28 cellular contexts compared by ENCODE assay signal in genomic region chr3:43120937-43121336, GRCh38.
"Had no signal": no experiment of that assay in that cellular context is flagged by ENCODE, and none has a peak within 500 bp of the region (broad histone marks: within the 10 kb centered on the region; RNA-seq: fewer than 3 reads in every experiment).

No MANE protein-coding gene starts in this region.

- H3K27ac Mint-ChIP-seq: immature natural killer cell, naive B cell, natural killer cell, nephron progenitor cell, neural progenitor cell had no signal

- ATAC-seq: left colon, left lung, lower lobe of right lung, natural killer cell, pancreas, right cardiac atrium, sciatic nerve had no signal

- DNase-seq: hippocampal formation; immature natural killer cell; kidney; left colon; left lung; lower lobe of right lung; mammary epithelial cell; mesenchymal stem cell; naive B cell; natural killer cell; nephron progenitor cell; occipital lobe; pancreas; posterior cingulate gyrus; retina; right cardiac atrium; stimulated activated CD4-positive, alpha-beta T cell treated with anti-CD3 and anti-CD28 coated beads, Interleukin-12 subunit alpha, Interleukin-12 subunit beta, amount 100 ng/mL, for 4 hours; stimulated activated CD4-positive, alpha-beta T cell treated with anti-CD3 and anti-CD28 coated beads, Interleukin-15, amount 100 ng/mL, for 24 hours; stimulated activated CD4-positive, alpha-beta T cell treated with anti-CD3 and anti-CD28 coated beads, Interleukin-2, amount 100 ng/mL, for 24 hours; stimulated activated CD4-positive, alpha-beta T cell treated with anti-CD3 and anti-CD28 coated beads, Interleukin-4, amount 100 ng/mL, for 1 hour; stimulated activated naive CD4-positive, alpha-beta T cell; stomach; testis; thyroid gland; transverse colon; upper lobe of left lung had no signal

- H3K4me3 Mint-ChIP-seq: immature natural killer cell, naive B cell, natural killer cell, nephron progenitor cell, neural progenitor cell had no signal

- H3K4me1 Mint-ChIP-seq: immature natural killer cell, naive B cell, natural killer cell, nephron progenitor cell, neural progenitor cell had no signal

- H3K36me3 Mint-ChIP-seq: neural progenitor cell had no signal
